In the genomic region with DNA sequence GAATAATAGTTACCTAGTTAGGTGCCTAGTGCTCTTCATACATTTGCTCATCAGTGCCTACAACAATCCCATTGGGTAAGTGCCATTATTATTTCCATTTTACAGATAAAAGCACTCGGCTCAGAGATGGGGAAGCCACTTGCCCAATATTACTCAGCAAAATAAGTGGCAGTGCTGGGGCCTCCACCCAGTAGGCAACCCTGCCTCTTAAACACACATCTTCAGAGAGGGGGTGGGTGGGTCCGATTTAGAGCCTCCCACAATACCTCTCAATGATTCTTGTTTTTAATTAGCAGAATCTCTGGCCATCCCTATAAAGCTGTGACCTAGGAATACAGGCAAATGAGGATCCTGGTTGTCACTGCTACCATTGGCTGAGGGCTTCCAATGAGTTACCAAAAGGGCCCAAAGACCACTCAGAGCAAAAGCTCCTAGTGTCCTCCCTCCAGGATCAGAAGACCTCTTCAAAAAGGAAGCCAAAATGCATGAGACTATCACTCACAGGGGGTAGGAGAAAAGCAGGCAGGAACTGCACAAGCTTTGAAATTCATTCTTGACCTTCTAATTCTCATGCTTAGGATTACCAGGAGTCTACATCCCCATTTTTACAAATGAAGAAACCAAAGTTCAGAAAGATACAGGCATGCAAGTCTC, we compare ENCODE assay signal across 12 cellular contexts. TPM values are rescaled to one million over a fixed set of nuclear protein-coding genes. Genes with fewer than 3 reads are reported as not detected.
DNase-seq lines count a peak whose midpoint lies in the region; ATAC-seq and TF ChIP-seq lines count a peak whose summit lies in the region.
"Had no signal": no experiment of that assay in that cellular context is flagged by ENCODE, and none has a peak within 500 bp of the region (broad histone marks: within the 10 kb centered on the region; RNA-seq: fewer than 3 reads in every experiment).

No MANE protein-coding gene starts in this region.

- intact Hi-C loops in colonic mucosa (cut with DNase I) (loop anchor here (10.0 kb wide), 1 partner anchor 240 kb away; no protein-coding TSS in a partner anchor), prostate gland (cut with DNase I) (no loop called here)

- peak overlapping the region; percentile 79 for H3K27ac ChIP-seq in colonic mucosa
- H3K27ac ChIP-seq in prostate gland, result peak overlapping the region; percentile 18 to 48
- H3K27ac ChIP-seq: left ventricle myocardium inferior had no signal

- no peak for TF ChIP-seq POLR2A in prostate gland (IDR thresholded peaks at IDR 0.05)

- peak; percentile 50 for ATAC-seq in GM18868 (IDR thresholded peaks at IDR 0.05; ENCODE audit: unreplicated experiment)
- ATAC-seq in HG02610 (IDR thresholded peaks at IDR 0.05; ENCODE audit: unreplicated experiment), result peak; percentile 54
- ATAC-seq in GM19455 (IDR thresholded peaks at IDR 0.05; ENCODE audit: unreplicated experiment), result no peak

- H3K36me3 ChIP-seq in colonic mucosa, result no peaks in the 10 kb centered on the region
- H3K36me3 ChIP-seq in prostate gland, result no peaks in the 10 kb centered on the region
- H3K36me3 ChIP-seq: left ventricle myocardium inferior, MG63 had no signal

- 64% methylated on average over 2 of the region's 2 CpGs for WGBS in prostate gland

- no peaks in the 10 kb centered on the region for H3K9me3 ChIP-seq in colonic mucosa
- no peaks in the 10 kb centered on the region for H3K9me3 ChIP-seq in prostate gland
- H3K9me3 ChIP-seq: left ventricle myocardium inferior, MG63 had no signal

- H3K27me3 ChIP-seq in colonic mucosa, result no peaks in the 10 kb centered on the region
- no peaks in the 10 kb centered on the region for H3K27me3 ChIP-seq in prostate gland (replicated peaks; ENCODE audit: insufficient read depth)
- H3K27me3 ChIP-seq: MG63 had no signal

- H3K9ac ChIP-seq in colonic mucosa (ENCODE audit: low read depth in 2 of 2, low read length in 2 of 2), result no peak overlapping the region

- DNase-seq in colonic mucosa, result no peak
- no peak for DNase-seq in prostate gland (ENCODE audit: low spot score)
- DNase-seq in KG1 (lab: John Stamatoyannopoulos, UW), result no peak
- no peak for DNase-seq in activated CD8-positive, alpha-beta memory T cell treated with anti-CD3 and anti-CD28 coated beads for 24 hours
- DNase-seq in pons (ENCODE audit: low spot score), result no peak
- DNase-seq: left ventricle myocardium inferior, MG63, OCI-M1 had no signal

- H3K4me1 ChIP-seq in colonic mucosa (peaks cover 3% of the 10 kb centered on the region), prostate gland (replicated peaks) (no peaks in the 10 kb centered on the region)
- H3K4me1 ChIP-seq: left ventricle myocardium inferior had no signal

- H3K4me3 ChIP-seq in colonic mucosa, result no peak overlapping the region
- H3K4me3 ChIP-seq in prostate gland, result no peak overlapping the region
- H3K4me3 ChIP-seq: left ventricle myocardium inferior, MG63 had no signal

- TF ChIP-seq CTCF in colonic mucosa (IDR thresholded peaks at IDR 0.05), result no peak
- TF ChIP-seq CTCF in prostate gland (IDR thresholded peaks at IDR 0.05), result no peak

RNA-seq across cellular contexts. Expression of a gene that starts 36.1 kb away (rescaled TPM):
- total RNA-seq in colonic mucosa (100 to 1,000 TPM; 146 to 155 TPM), prostate gland (10 to 100 TPM; 90.3 to 96.3 TPM)

RNA-seq across cellular contexts. Expression of a gene that starts 42.5 kb away (rescaled TPM):
- total RNA-seq in colonic mucosa, result 10 to 100 TPM; 49.0 to 49.2 TPM
- 10 to 100 TPM; 33.8 to 59.1 TPM for total RNA-seq in prostate gland

RNA-seq across cellular contexts. Expression of a gene that starts 54.3 kb away (rescaled TPM):
- total RNA-seq in colonic mucosa, result 1 to 10 TPM; 3.4 to 5.9 TPM
- not detected for total RNA-seq in prostate gland
- total RNA-seq: cerebellum, left ventricle myocardium inferior had no signal

Comparison
In these comparisons a context has a peak if more than half of its experiments do, and no peak if none do; other contexts are left out.
1. RNA of a gene that starts 54.3 kb away (total RNA-seq): 3.4 to 5.9 TPM in colonic mucosa; not detected in prostate gland; every median in the first group is over 4 times any median in the second.